ENCODE assay signal across 16 cellular contexts in the genomic region with DNA sequence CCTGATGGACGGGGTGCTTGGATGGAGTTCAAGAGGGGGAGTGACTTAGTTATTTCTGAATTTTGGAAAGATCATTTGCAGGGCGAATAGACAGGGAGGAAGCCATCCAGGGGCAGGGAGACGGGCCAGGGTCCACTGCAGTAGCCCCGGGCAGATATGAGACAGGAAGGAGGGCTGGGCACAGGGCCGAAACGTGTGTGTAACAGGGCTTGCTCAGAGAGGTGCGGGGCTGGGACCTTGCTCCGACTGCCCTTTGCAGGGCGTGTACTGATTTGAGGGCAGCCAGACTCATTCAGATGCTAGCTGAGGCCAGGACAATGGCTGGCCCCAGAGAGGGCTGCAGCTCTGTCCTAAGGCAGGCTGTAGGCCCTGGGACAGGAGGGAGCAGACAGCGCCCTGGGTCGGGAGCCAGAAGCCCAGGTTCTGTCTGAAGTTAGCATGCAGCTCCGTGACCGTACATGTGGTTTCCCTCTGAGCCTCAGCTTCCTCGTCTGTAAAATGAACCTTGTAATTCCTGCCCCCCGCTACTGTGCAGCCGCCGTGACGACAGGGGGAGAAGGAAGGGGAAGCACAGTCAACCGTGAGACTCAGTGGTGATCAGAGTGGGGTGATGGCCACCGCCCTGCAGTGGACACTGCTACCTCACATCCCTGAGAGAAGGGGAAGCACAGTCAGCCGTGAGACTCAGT.
DNase-seq lines count a peak whose midpoint lies in the region; TF ChIP-seq lines count a peak whose summit lies in the region.
"Had no signal": no experiment of that assay in that cellular context is flagged by ENCODE, and none has a peak within 500 bp of the region (broad histone marks: within the 10 kb centered on the region; RNA-seq: fewer than 3 reads in every experiment).

No MANE protein-coding gene starts in this region.

- peaks cover 3% of the 10 kb centered on the region for H3K27me3 Mint-ChIP-seq in nephron progenitor cell (ENCODE audit: low read depth, poor library complexity)

- WGBS in suprapubic skin, result 91% methylated on average over 20 of the region's 21 CpGs

- H3K9me3 Mint-ChIP-seq in nephron progenitor cell, result peaks cover 59% of the 10 kb centered on the region

- peaks cover 20% of the 10 kb centered on the region for H3K4me1 Mint-ChIP-seq in nephron progenitor cell
- H3K4me1 Mint-ChIP-seq: IgD-negative memory B cell had no signal

- H3K27ac Mint-ChIP-seq in nephron progenitor cell, result peak overlapping the region; percentile 50
- H3K27ac Mint-ChIP-seq: CD4-positive, alpha-beta T cell; IgD-negative memory B cell had no signal

- H3K27me3 ChIP-seq in suprapubic skin, result peaks cover 9% of the 10 kb centered on the region

- no peaks in the 10 kb centered on the region for H3K36me3 ChIP-seq in suprapubic skin

- H3K27ac ChIP-seq in coronary artery, result no peak overlapping the region
- H3K27ac ChIP-seq in suprapubic skin, result no peak overlapping the region
- H3K27ac ChIP-seq: 22Rv1 had no signal

- H3K4me3 ChIP-seq in coronary artery, result no peak overlapping the region
- no peak overlapping the region for H3K4me3 ChIP-seq in suprapubic skin

- TF ChIP-seq POLR2A in suprapubic skin (IDR thresholded peaks at IDR 0.05), result no peak

- no peak for TF ChIP-seq EP300 in suprapubic skin (IDR thresholded peaks at IDR 0.05)

- H3K4me3 Mint-ChIP-seq in nephron progenitor cell, result no peak overlapping the region
- H3K4me3 Mint-ChIP-seq: CD4-positive, alpha-beta T cell had no signal

- H3K4me1 ChIP-seq in suprapubic skin, result no peaks in the 10 kb centered on the region

- no peak for TF ChIP-seq CTCF in coronary artery (IDR thresholded peaks at IDR 0.05)
- TF ChIP-seq CTCF in nephron progenitor cell (IDR thresholded peaks at IDR 0.05), result no peak
- no peak for TF ChIP-seq CTCF in suprapubic skin (IDR thresholded peaks at IDR 0.05)

- peak; percentile 49 for DNase-seq in activated effector memory CD4-positive, alpha-beta T cell treated with anti-CD3 and anti-CD28 coated beads, Interleukin-2, amount 50 U/mL, for 16 hours
- DNase-seq in activated effector memory CD4-positive, alpha-beta T cell treated with Interleukin-2 at 50 U/mL for 16 hours, result no peak
- peak; percentile 60 for DNase-seq in coronary artery (ENCODE audit: low spot score)
- DNase-seq in nephron progenitor cell, result no peak
- peak; percentile 34 to 73 for DNase-seq in suprapubic skin (ENCODE audit: low spot score in 2 of 2)
- DNase-seq in NCI-H1105 treated with DMSO at 0.1 percent for 48 hours (lab: John Stamatoyannopoulos, UW), result no peak
- DNase-seq in AG08395 (ENCODE audit: low spot score), result no peak
- no peak for DNase-seq in NCI-H1930 (lab: John Stamatoyannopoulos, UW)
- DNase-seq: AML-193, C1 segment of cervical spinal cord, Calu3, DMS 273 treated with DMSO at 0.1 percent for 48 hours, DMS79 had no signal

- peaks cover 2% of the 10 kb centered on the region for H3K9me3 ChIP-seq in suprapubic skin

- H3K36me3 Mint-ChIP-seq in nephron progenitor cell (ENCODE audit: low read depth), result peaks cover 96% of the 10 kb centered on the region
- H3K36me3 Mint-ChIP-seq: IgD-negative memory B cell had no signal

Comparison
In these comparisons a context has a peak if more than half of its experiments do, and no peak if none do; other contexts are left out.
1. DNase-seq: peak in activated effector memory CD4-positive, alpha-beta T cell treated with anti-CD3 and anti-CD28 coated beads, Interleukin-2, amount 50 U/mL, for 16 hours (single experiment), coronary artery (single experiment) and suprapubic skin (2 of 2); none in activated effector memory CD4-positive, alpha-beta T cell treated with Interleukin-2 at 50 U/mL for 16 hours (single experiment), nephron progenitor cell (single experiment), NCI-H1105 treated with DMSO at 0.1 percent for 48 hours (single experiment), AG08395 (single experiment) and NCI-H1930 (0 of 2).